1 cellular context compared by ENCODE assay signal in genomic region chr1:204711947-204712701, GRCh38.
A peak's percentile ranks its signal among the peaks of the same experiment; 100 is the strongest.
TF ChIP-seq lines count a peak whose summit lies in the region.

No MANE protein-coding gene starts in this region.

TF ChIP-seq in K562, 482 proteins besides CTCF, POLR2A, EP300 and RAD21 (continued from another document):
- TF ChIP-seq ZHX1 (conservative IDR thresholded peaks at IDR 0.05; ENCODE audit: low read length), result 0 out of 2 replicates have a peak, but pooled peaks have one; percentile 3
- TF ChIP-seq CBX5 (IDR thresholded peaks at IDR 0.05; ENCODE audit: borderline replicate concordance, low read depth), result no peak
- TF ChIP-seq HCFC1 (IDR thresholded peaks at IDR 0.05; ENCODE audit: low read depth, low read length), result no peak
- TF ChIP-seq ZNF639 (CRISPR knock-in tag; conservative IDR thresholded peaks at IDR 0.05 in 1 of 2, IDR thresholded peaks at IDR 0.05 in 1 of 2), result no peak
- TF ChIP-seq ZNF134 (CRISPR knock-in tag; conservative IDR thresholded peaks at IDR 0.05), result peak; percentile 81
- 0 out of 2 replicates have a peak, but pooled peaks have one; percentile 12 for TF ChIP-seq HDGF (IDR thresholded peaks at IDR 0.05)
- TF ChIP-seq, protein P1, sequence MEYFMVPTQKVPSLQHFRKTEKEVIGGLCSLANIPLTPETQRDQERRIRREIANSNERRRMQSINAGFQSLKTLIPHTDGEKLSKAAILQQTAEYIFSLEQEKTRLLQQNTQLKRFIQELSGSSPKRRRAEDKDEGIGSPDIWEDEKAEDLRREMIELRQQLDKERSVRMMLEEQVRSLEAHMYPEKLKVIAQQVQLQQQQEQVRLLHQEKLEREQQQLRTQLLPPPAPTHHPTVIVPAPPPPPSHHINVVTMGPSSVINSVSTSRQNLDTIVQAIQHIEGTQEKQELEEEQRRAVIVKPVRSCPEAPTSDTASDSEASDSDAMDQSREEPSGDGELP (CRISPR knock-in tag; IDR thresholded peaks at IDR 0.05; ENCODE audit: borderline replicate concordance), result peak; percentile 69; the same call in 1 of the 2 replicates
- no peak for TF ChIP-seq PBX2 (CRISPR knock-in tag; IDR thresholded peaks at IDR 0.05; ENCODE audit: low read depth)
- peak; percentile 65 for TF ChIP-seq PBX2 (tag; conservative IDR thresholded peaks at IDR 0.05; ENCODE audit: low read depth)
- 0 out of 2 replicates have a peak, but pooled peaks have one; percentile 69 for TF ChIP-seq SRSF3 (IDR thresholded peaks at IDR 0.05; ENCODE audit: insufficient read depth, low read length)
- peak; percentile 86 for TF ChIP-seq PKNOX1 (IDR thresholded peaks at IDR 0.05)
- TF ChIP-seq HMGXB4 (CRISPR knock-in tag; IDR thresholded peaks at IDR 0.05), result no peak
- TF ChIP-seq CHD4 (IDR thresholded peaks at IDR 0.05; ENCODE audit: insufficient read depth, insufficient replicate concordance, low read depth, low read length, poor library complexity, severe bottlenecking), result peak; percentile 18
- TF ChIP-seq ZKSCAN8 (CRISPR knock-in tag; IDR thresholded peaks at IDR 0.05), result 0 out of 2 replicates have a peak, but pooled peaks have one; percentile 3
- peak; percentile 35; the same call in 1 of the 2 replicates for TF ChIP-seq STAG1 (CRISPR knock-in tag; IDR thresholded peaks at IDR 0.05; ENCODE audit: borderline replicate concordance)
